ENCODE assay signal across 23 cellular contexts in genomic region chr6:5567890-5568289, GRCh38.
DNase-seq lines count a peak whose midpoint lies in the region; ATAC-seq, FAIRE-seq and TF ChIP-seq lines count a peak whose summit lies in the region.
"Had no signal": no experiment of that assay in that cellular context is flagged by ENCODE, and none has a peak within 500 bp of the region (broad histone marks: within the 10 kb centered on the region; RNA-seq: fewer than 3 reads in every experiment).

No MANE protein-coding gene starts in this region.

- no peak overlapping the region for H3K4me3 Mint-ChIP-seq in activated T-helper 17 cell treated with anti-CD3 and anti-CD28 coated beads, Interleukin-2, amount 50 U/mL, for 72 hours
- H3K4me3 Mint-ChIP-seq in activated T-helper 1 cell treated with anti-CD3 and anti-CD28 coated beads, Interleukin-12 subunit alpha, Interleukin-12 subunit beta, Interleukin-2, Interleukin-4 antibody, amounts not matched to agents 30 ng/mL and 10 ng/mL and 1 ng/mL, durations not matched to agents 14 hours and 24 hours and 36 hours: no peak overlapping the region
- H3K4me3 Mint-ChIP-seq in activated CD4-positive, alpha-beta memory T cell treated with anti-CD3 and anti-CD28 coated beads for 36 hours: no peak overlapping the region
- H3K4me3 Mint-ChIP-seq: B cell had no signal

- no peak overlapping the region for H3K9ac ChIP-seq in HepG2 (ENCODE audit: insufficient read depth, low read depth, low read length)

- no peak overlapping the region for H3K27ac ChIP-seq in HepG2 (ENCODE audit: extremely low read length, insufficient read depth, low read length)
- H3K27ac ChIP-seq in right lobe of liver: no peak overlapping the region
- no peak overlapping the region for H3K27ac ChIP-seq in left lung
- H3K27ac ChIP-seq: A549, SJSA1 had no signal

- POLR2A ChIA-PET in HepG2 (lab: Yijun Ruan, JAX): no interaction called here
- POLR2A ChIA-PET in activated CD4-positive, alpha-beta memory T cell treated with anti-CD3 and anti-CD28 coated beads for 36 hours (lab: Charles Lee): no interaction called here

- ATAC-seq in HepG2 (peak; percentile 73), right lobe of liver (no peak), HG02885 (IDR thresholded peaks at IDR 0.05; ENCODE audit: poor library complexity, unreplicated experiment) (peak; percentile 12), left lung (no peak)
- peak; percentile 24 for ATAC-seq in activated T-helper 17 cell treated with anti-CD3 and anti-CD28 coated beads, Interleukin-2, amount 50 U/mL, for 72 hours (replicated peaks)
- ATAC-seq: A549, HCT116, Right ventricle myocardium inferior had no signal

- H3K4me2 ChIP-seq in HepG2 (ENCODE audit: low read depth, low read length): no peak overlapping the region
- H3K4me2 ChIP-seq: A549 had no signal

- peaks cover 16% of the 10 kb centered on the region for H3K4me1 Mint-ChIP-seq in activated T-helper 17 cell treated with anti-CD3 and anti-CD28 coated beads, Interleukin-2, amount 50 U/mL, for 72 hours
- no peaks in the 10 kb centered on the region for H3K4me1 Mint-ChIP-seq in activated T-helper 1 cell treated with anti-CD3 and anti-CD28 coated beads, Interleukin-12 subunit alpha, Interleukin-12 subunit beta, Interleukin-2, Interleukin-4 antibody, amounts not matched to agents 30 ng/mL and 10 ng/mL and 1 ng/mL, durations not matched to agents 14 hours and 24 hours and 36 hours (ENCODE audit: low read depth)
- H3K4me1 Mint-ChIP-seq in activated CD4-positive, alpha-beta memory T cell treated with anti-CD3 and anti-CD28 coated beads for 36 hours (ENCODE audit: low read depth): peaks cover 15% of the 10 kb centered on the region

- H3K36me3 ChIP-seq in HepG2 (replicated peaks in 1 of 2; ENCODE audit: control insufficient read depth in 1 of 2, insufficient read depth in 2 of 2, low read length in 2 of 2) (no peaks in the 10 kb centered on the region), right lobe of liver (no peaks in the 10 kb centered on the region), left lung (no peaks in the 10 kb centered on the region)
- H3K36me3 ChIP-seq: SJSA1 had no signal

- in situ Hi-C loops in HepG2 (cut with HindIII; ENCODE audit: extremely low pct_ligation_motif_present, low pct_unique_long_range_greater_than_20kb): no loop called here

- TF ChIP-seq CTCF in HepG2 (CRISPR knock-in tag; IDR thresholded peaks at IDR 0.05): no peak
- TF ChIP-seq CTCF in right lobe of liver (IDR thresholded peaks at IDR 0.05): no peak
- TF ChIP-seq CTCF in left lung (IDR thresholded peaks at IDR 0.05): no peak

- H3K36me3 Mint-ChIP-seq in activated T-helper 17 cell treated with anti-CD3 and anti-CD28 coated beads, Interleukin-2, amount 50 U/mL, for 72 hours (ENCODE audit: low read depth): no peaks in the 10 kb centered on the region
- peaks cover 2% of the 10 kb centered on the region for H3K36me3 Mint-ChIP-seq in activated T-helper 1 cell treated with anti-CD3 and anti-CD28 coated beads, Interleukin-12 subunit alpha, Interleukin-12 subunit beta, Interleukin-2, Interleukin-4 antibody, amounts not matched to agents 30 ng/mL and 10 ng/mL and 1 ng/mL, durations not matched to agents 14 hours and 24 hours and 36 hours (ENCODE audit: low read depth)
- H3K36me3 Mint-ChIP-seq in activated CD4-positive, alpha-beta memory T cell treated with anti-CD3 and anti-CD28 coated beads for 36 hours: peaks cover 16% of the 10 kb centered on the region

- TF ChIP-seq RAD21 in HepG2 (CRISPR knock-in tag; IDR thresholded peaks at IDR 0.05): no peak

- peaks cover 11% of the 10 kb centered on the region; the same call in 1 of the 2 replicates for H3K4me1 ChIP-seq in HepG2 (ENCODE audit: insufficient read depth, low read length)
- H3K4me1 ChIP-seq in right lobe of liver: no peaks in the 10 kb centered on the region
- no peaks in the 10 kb centered on the region for H3K4me1 ChIP-seq in left lung
- H3K4me1 ChIP-seq: A549, SJSA1 had no signal

- H3K9me3 ChIP-seq in HepG2 (ENCODE audit: low read length) (no peaks in the 10 kb centered on the region), right lobe of liver (no peaks in the 10 kb centered on the region), left lung (no peaks in the 10 kb centered on the region)
- H3K9me3 ChIP-seq: A549, SJSA1 had no signal

- H3K27me3 ChIP-seq in HepG2 (ENCODE audit: control insufficient read depth in 1 of 2, insufficient read depth in 2 of 2, low read length in 2 of 2) (no peaks in the 10 kb centered on the region), right lobe of liver (no peaks in the 10 kb centered on the region), left lung (no peaks in the 10 kb centered on the region)
- H3K27me3 ChIP-seq: SJSA1 had no signal

- BruUV-seq in HepG2 (replicated peaks; lab: Mats Ljungman, UMichigan): no TSS peak

- WGBS in HepG2 (ENCODE audit: low lambda C conversion rate): 83% methylated on average over 2 of the region's 2 CpGs
- 92% methylated on average over 2 of the region's 2 CpGs for WGBS in right lobe of liver (ENCODE audit: insufficient coverage, low coverage, low lambda C conversion rate, missing lambda C conversion rate)

- H3K27ac Mint-ChIP-seq in activated T-helper 17 cell treated with anti-CD3 and anti-CD28 coated beads, Interleukin-2, amount 50 U/mL, for 72 hours: no peak overlapping the region
- H3K27ac Mint-ChIP-seq in activated T-helper 1 cell treated with anti-CD3 and anti-CD28 coated beads, Interleukin-12 subunit alpha, Interleukin-12 subunit beta, Interleukin-2, Interleukin-4 antibody, amounts not matched to agents 30 ng/mL and 10 ng/mL and 1 ng/mL, durations not matched to agents 14 hours and 24 hours and 36 hours: no peak overlapping the region
- H3K27ac Mint-ChIP-seq in activated CD4-positive, alpha-beta memory T cell treated with anti-CD3 and anti-CD28 coated beads for 36 hours: no peak overlapping the region
- H3K27ac Mint-ChIP-seq: B cell had no signal

- H3K4me3 ChIP-seq in HepG2 (replicated peaks in 1 of 3; ENCODE audit: insufficient read depth in 1 of 3, low read depth in 2 of 3, low read length in 3 of 3) (no peak overlapping the region), right lobe of liver (no peak overlapping the region), left lung (no peak overlapping the region)
- H3K4me3 ChIP-seq: A549, SJSA1 had no signal

- CTCF ChIA-PET in HepG2 (lab: Yijun Ruan, JAX; ENCODE audit: low intra/inter-chr PET ratio, low total read pairs): no interaction called here
- CTCF ChIA-PET in activated CD4-positive, alpha-beta memory T cell treated with anti-CD3 and anti-CD28 coated beads for 36 hours (lab: Charles Lee): no interaction called here

- no peak for TF ChIP-seq EP300 in HepG2 (IDR thresholded peaks at IDR 0.05; ENCODE audit: low read depth in 2 of 2, low read length in 2 of 2)
- no peak for TF ChIP-seq EP300 in HepG2 (CRISPR knock-in tag; IDR thresholded peaks at IDR 0.05; ENCODE audit: borderline replicate concordance)

- DNase-seq in HepG2 (ENCODE audit: low spot score) (no peak), right lobe of liver (no peak), left lung (no peak)
- no peak for DNase-seq in activated T-helper 1 cell treated with anti-CD3 and anti-CD28 coated beads, Interleukin-12 subunit alpha, Interleukin-12 subunit beta, Interleukin-2, Interleukin-4 antibody, amounts not matched to agents 30 ng/mL and 10 ng/mL and 1 ng/mL, durations not matched to agents 14 hours and 24 hours and 36 hours (ENCODE audit: low spot score)
- DNase-seq in activated CD4-positive, alpha-beta memory T cell treated with anti-CD3 and anti-CD28 coated beads for 36 hours: no peak
- DNase-seq: DMS53, GDM1, KG1, NCI-H1092, NCI-H1436, NCI-H187 treated with DMSO at 0.1 percent for 48 hours, NCI-H2107, NCI-H748 treated with DMSO at 0.1 percent for 48 hours had no signal

- intact Hi-C loops in HepG2 (cut with micrococcal nuclease; ENCODE audit: unreplicated experiment) (no loop called here), right lobe of liver (cut with DNase I) (no loop called here), left lung (cut with DNase I) (no loop called here)
- intact Hi-C loops in activated T-helper 1 cell treated with anti-CD3 and anti-CD28 coated beads, Interleukin-12 subunit alpha, Interleukin-12 subunit beta, Interleukin-2, Interleukin-4 antibody, amounts not matched to agents 30 ng/mL and 10 ng/mL and 1 ng/mL, durations not matched to agents 14 hours and 24 hours and 36 hours (cut with micrococcal nuclease): no loop called here
- intact Hi-C loops in activated CD4-positive, alpha-beta memory T cell treated with anti-CD3 and anti-CD28 coated beads for 36 hours (cut with micrococcal nuclease): no loop called here

- no peaks in the 10 kb centered on the region for H3K79me2 ChIP-seq in HepG2 (ENCODE audit: insufficient read depth, low read length)

- no peak overlapping the region for H2AFZ ChIP-seq in HepG2 (ENCODE audit: low read length)

- no peak for TF ChIP-seq POLR2A in HepG2 (IDR thresholded peaks at IDR 0.05; ENCODE audit: insufficient read depth in 1 of 2, low read depth in 2 of 2, low read length in 2 of 2)
- TF ChIP-seq POLR2A in right lobe of liver (IDR thresholded peaks at IDR 0.05): no peak

- FAIRE-seq in HepG2 (lab: Jason Lieb, UNC): no peak
- FAIRE-seq: A549, D721Med, H1, RCC 7860 had no signal

- no peaks in the 10 kb centered on the region for H3K27me3 Mint-ChIP-seq in activated T-helper 17 cell treated with anti-CD3 and anti-CD28 coated beads, Interleukin-2, amount 50 U/mL, for 72 hours
- no peaks in the 10 kb centered on the region for H3K27me3 Mint-ChIP-seq in activated T-helper 1 cell treated with anti-CD3 and anti-CD28 coated beads, Interleukin-12 subunit alpha, Interleukin-12 subunit beta, Interleukin-2, Interleukin-4 antibody, amounts not matched to agents 30 ng/mL and 10 ng/mL and 1 ng/mL, durations not matched to agents 14 hours and 24 hours and 36 hours (ENCODE audit: insufficient read depth)
- H3K27me3 Mint-ChIP-seq in activated CD4-positive, alpha-beta memory T cell treated with anti-CD3 and anti-CD28 coated beads for 36 hours: no peaks in the 10 kb centered on the region
- H3K27me3 Mint-ChIP-seq: B cell had no signal

- H3K9me3 Mint-ChIP-seq in activated T-helper 17 cell treated with anti-CD3 and anti-CD28 coated beads, Interleukin-2, amount 50 U/mL, for 72 hours: peaks cover 1% of the 10 kb centered on the region
- peaks cover 3% of the 10 kb centered on the region for H3K9me3 Mint-ChIP-seq in activated T-helper 1 cell treated with anti-CD3 and anti-CD28 coated beads, Interleukin-12 subunit alpha, Interleukin-12 subunit beta, Interleukin-2, Interleukin-4 antibody, amounts not matched to agents 30 ng/mL and 10 ng/mL and 1 ng/mL, durations not matched to agents 14 hours and 24 hours and 36 hours
- H3K9me3 Mint-ChIP-seq in activated CD4-positive, alpha-beta memory T cell treated with anti-CD3 and anti-CD28 coated beads for 36 hours: peaks cover 12% of the 10 kb centered on the region

- H4K20me1 ChIP-seq in HepG2 (ENCODE audit: insufficient read depth, low read length): no peaks in the 10 kb centered on the region

TF ChIP-seq in HepG2, 621 proteins besides CTCF, POLR2A, EP300 and RAD21 (continues in another document):
- TF ChIP-seq ZNF282 (IDR thresholded peaks at IDR 0.05; ENCODE audit: partially characterized antibody) (no peak), ZNF543 (CRISPR knock-in tag; IDR thresholded peaks at IDR 0.05) (no peak), RBFOX2 (IDR thresholded peaks at IDR 0.05; ENCODE audit: low read depth, low read length) (no peak)

Comparison
In these comparisons a context has a peak if more than half of its experiments do, and no peak if none do; other contexts are left out.
1. ATAC-seq: peak in HepG2 (single experiment), HG02885 (single experiment) and activated T-helper 17 cell treated with anti-CD3 and anti-CD28 coated beads, Interleukin-2, amount 50 U/mL, for 72 hours (single experiment); none in right lobe of liver (0 of 4) and left lung (single experiment).